Comparison of ENCODE assay signal across 16 cellular contexts in the genomic region with DNA sequence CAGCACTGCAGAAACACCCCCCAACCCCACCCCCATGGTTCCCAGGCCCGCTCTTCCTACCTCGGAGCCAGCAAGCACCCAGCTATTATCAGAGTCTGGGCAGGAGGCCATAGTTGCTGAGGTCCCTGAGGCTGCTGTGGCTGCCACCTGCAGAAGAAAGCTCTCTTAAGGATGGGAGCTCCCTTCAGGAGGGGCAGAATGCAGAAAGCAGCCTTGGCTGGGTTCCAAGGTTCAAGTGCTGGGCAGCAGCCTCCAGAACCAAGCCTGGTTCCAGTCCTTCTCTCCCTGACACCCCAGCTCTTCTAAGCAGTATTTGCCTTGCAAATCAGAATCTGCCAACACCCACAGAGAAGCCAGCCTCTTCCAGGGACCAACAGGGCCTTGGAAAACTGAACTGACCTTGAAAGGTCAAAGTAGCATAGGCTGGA. TPM values are rescaled to one million over a fixed set of nuclear protein-coding genes. Genes with fewer than 3 reads are reported as not detected.
DNase-seq lines count a peak whose midpoint lies in the region; ATAC-seq, FAIRE-seq and TF ChIP-seq lines count a peak whose summit lies in the region.
"Had no signal": no experiment of that assay in that cellular context is flagged by ENCODE, and none has a peak within 500 bp of the region (broad histone marks: within the 10 kb centered on the region; RNA-seq: fewer than 3 reads in every experiment).

No MANE protein-coding gene starts in this region.

- CTCF ChIA-PET in CD8-positive, alpha-beta memory T cell (lab: Charles Lee), result interaction anchor here (1.5 to 5.9 kb wide), 4 partner anchors 8 to 64 kb away, joined by 4 to 65 read pairs (median 12); a partner anchor contains a TSS
- CTCF ChIA-PET in GM12878 (lab: Yijun Ruan, JAX) (interaction anchor here (1.0 to 3.0 kb wide), 10 partner anchors 12 to 285 kb away, joined by 3 to 17 read pairs (median 4); a partner anchor contains a TSS), PC-9 (lab: Charles Lee) (interaction anchor here (0.6 kb wide), 1 partner anchor 266 kb away, joined by 3 read pairs; no protein-coding TSS in a partner anchor)

- H3K4me3 ChIP-seq in CD8-positive, alpha-beta memory T cell (ENCODE audit: low read length), result peak overlapping the region; percentile 85
- H3K4me3 ChIP-seq in Loucy (ENCODE audit: low read length, poor library complexity, severe bottlenecking) (peak overlapping the region; percentile 86), GM12878 (no peak overlapping the region), PC-9 (no peak overlapping the region)
- H3K4me3 ChIP-seq: ovary had no signal

- H3K27ac Mint-ChIP-seq in CD8-positive, alpha-beta memory T cell, result peak overlapping the region; percentile 99 to 100 (median 100)
- peak overlapping the region in 1 of 3 experiments; percentile 98 for H3K27ac Mint-ChIP-seq in nephron

- ATAC-seq in GM12878 (no peak), GM18520 (IDR thresholded peaks at IDR 0.05; ENCODE audit: unreplicated experiment) (no peak)
- ATAC-seq: foreskin keratinocyte, left colon, Panc1 had no signal

- no peaks in the 10 kb centered on the region for H3K9me3 ChIP-seq in CD8-positive, alpha-beta memory T cell (ENCODE audit: low read length)
- H3K9me3 ChIP-seq in Loucy (ENCODE audit: insufficient read depth, low read depth, low read length), result no peaks in the 10 kb centered on the region
- no peaks in the 10 kb centered on the region for H3K9me3 ChIP-seq in GM12878 (replicated peaks; ENCODE audit: control insufficient read depth, insufficient read depth, low read length)
- H3K9me3 ChIP-seq in PC-9 (ENCODE audit: insufficient read depth, low read depth), result no peaks in the 10 kb centered on the region
- H3K9me3 ChIP-seq: ovary had no signal

- no peak for TF ChIP-seq EP300 in GM12878 (IDR thresholded peaks at IDR 0.05; ENCODE audit: borderline replicate concordance in 1 of 2, control insufficient read depth in 1 of 2, low read depth in 2 of 2, low read length in 2 of 2)

- RAD21 ChIA-PET in GM12878 (lab: Charles Lee; ENCODE audit: unreplicated experiment), result interaction anchor here (0.9 to 1.4 kb wide), 3 partner anchors 17 to 75 kb away, joined by 3 to 4 read pairs (median 4); a partner anchor contains a TSS

- H3K9ac ChIP-seq in Loucy (ENCODE audit: low read depth, low read length, poor library complexity, severe bottlenecking) (peak overlapping the region; percentile 84), GM12878 (ENCODE audit: control insufficient read depth, insufficient read depth, low read length) (no peak overlapping the region)

- peaks cover 63 to 88% (median 86%) of the 10 kb centered on the region in 3 donors for H3K4me1 Mint-ChIP-seq in CD8-positive, alpha-beta memory T cell
- H3K4me1 Mint-ChIP-seq in nephron, result peaks cover 66% of the 10 kb centered on the region

- 100% methylated on average over 2 of the region's 2 CpGs for WGBS in GM12878 (ENCODE audit: insufficient coverage, insufficient replicate concordance, low lambda C conversion rate, missing lambda C conversion rate)

- peaks cover 3 to 80% (median 11%) of the 10 kb centered on the region in 3 donors for H3K36me3 Mint-ChIP-seq in CD8-positive, alpha-beta memory T cell
- H3K36me3 Mint-ChIP-seq in nephron (ENCODE audit: low read depth), result peaks cover 17% of the 10 kb centered on the region

- peaks cover 78% of the 10 kb centered on the region for H3K79me2 ChIP-seq in Loucy (ENCODE audit: insufficient read depth, low read length)
- H3K79me2 ChIP-seq in GM12878 (ENCODE audit: control insufficient read depth, insufficient read depth, low read length), result peaks cover 5% of the 10 kb centered on the region
- no peaks in the 10 kb centered on the region for H3K79me2 ChIP-seq in PC-9 (ENCODE audit: low read depth)

- intact Hi-C loops in GM12878 (cut with micrococcal nuclease; ENCODE audit: unreplicated experiment), result no loop called here
- intact Hi-C loops in PC-9 (cut with micrococcal nuclease; ENCODE audit: unreplicated experiment), result no loop called here

- H3K36me3 ChIP-seq in CD8-positive, alpha-beta memory T cell (ENCODE audit: insufficient read depth, low read length), result peaks cover 20% of the 10 kb centered on the region
- H3K36me3 ChIP-seq in Loucy (ENCODE audit: insufficient read depth, low read length) (peaks cover 13% of the 10 kb centered on the region; the same call in 1 of the 2 replicates), GM12878 (ENCODE audit: control insufficient read depth in 2 of 2, insufficient read depth in 2 of 2, low read length in 1 of 2) (peaks cover under 1 to 3% of the 10 kb centered on the region in 2 experiments; a peak in 1 of 4 replicates), PC-9 (ENCODE audit: low read depth) (no peaks in the 10 kb centered on the region)
- H3K36me3 ChIP-seq: ovary had no signal

- SMC1A ChIA-PET in GM12878 (lab: Charles Lee; ENCODE audit: uncharacterized antibody, unreplicated experiment), result interaction anchor here (0.8 to 1.3 kb wide), 4 partner anchors 8 to 394 kb away, joined by 3 to 4 read pairs (median 3); no protein-coding TSS in a partner anchor

- TF ChIP-seq CTCF in Loucy (conservative IDR thresholded peaks at IDR 0.05; ENCODE audit: low read length) (no peak), GM12878 (IDR thresholded peaks at IDR 0.05 in 2 of 3, conservative IDR thresholded peaks at IDR 0.05 in 1 of 3; ENCODE audit: control insufficient read depth in 2 of 3, extremely low read depth in 1 of 3, insufficient read depth in 1 of 3, low read depth in 3 of 3, low read length in 3 of 3) (no peak), nephron (IDR thresholded peaks at IDR 0.05; ENCODE audit: unreplicated experiment in 3 of 3) (no peak), PC-9 (conservative IDR thresholded peaks at IDR 0.05) (no peak)

- peak overlapping the region; percentile 95 to 99 (median 97) for H3K4me3 Mint-ChIP-seq in CD8-positive, alpha-beta memory T cell
- peak overlapping the region in 2 of 3 experiments; percentile 90 to 91 for H3K4me3 Mint-ChIP-seq in nephron

- peaks cover 0 to 10% of the 10 kb centered on the region in 2 donors for H3K27me3 Mint-ChIP-seq in CD8-positive, alpha-beta memory T cell
- H3K27me3 Mint-ChIP-seq in nephron (ENCODE audit: low read depth), result no peaks in the 10 kb centered on the region

- in situ Hi-C loops in GM12878 (cut with MboI), result no loop called here

- H3F3A ChIP-seq in Loucy (ENCODE audit: low read depth) (peaks cover 10% of the 10 kb centered on the region; the same call in 1 of the 2 replicates), PC-9 (ENCODE audit: insufficient read depth, low read depth) (peaks cover 16% of the 10 kb centered on the region)

- peak overlapping the region; percentile 86 for H3K4me2 ChIP-seq in Loucy (ENCODE audit: low read depth, low read length, poor library complexity, severe bottlenecking)
- H3K4me2 ChIP-seq in GM12878 (ENCODE audit: control insufficient read depth, insufficient read depth), result peak overlapping the region; percentile 11
- no peak overlapping the region for H3K4me2 ChIP-seq in PC-9

- peaks cover 68% of the 10 kb centered on the region for H3K4me1 ChIP-seq in CD8-positive, alpha-beta memory T cell (ENCODE audit: insufficient read depth, low read length)
- H3K4me1 ChIP-seq in Loucy (ENCODE audit: insufficient read depth, low read length, poor library complexity, severe bottlenecking), result peaks cover 68% of the 10 kb centered on the region
- peaks cover 42% of the 10 kb centered on the region for H3K4me1 ChIP-seq in GM12878 (ENCODE audit: control insufficient read depth, insufficient read depth, low read length)
- peaks cover 8% of the 10 kb centered on the region; the same call in 1 of the 2 replicates for H3K4me1 ChIP-seq in PC-9 (replicated peaks; ENCODE audit: insufficient read depth)
- H3K4me1 ChIP-seq: foreskin keratinocyte had no signal

- FAIRE-seq in GM12878 (lab: Jason Lieb, UNC), result no peak
- FAIRE-seq: GM12892 had no signal

- DNase-seq in CD8-positive, alpha-beta memory T cell, result no peak
- no peak for DNase-seq in GM12878 (ENCODE audit: low read depth, low spot score)
- no peak for DNase-seq in PC-9
- no peak for DNase-seq in amniotic stem cell (lab: John Stamatoyannopoulos, UW)
- no peak for DNase-seq in EL
- DNase-seq: cortex of kidney; foreskin keratinocyte; left colon; NCI-H2171 treated with DMSO at 0.1 percent for 48 hours; stimulated activated CD4-positive, alpha-beta T cell treated with anti-CD3 and anti-CD28 coated beads, Interleukin-2, amount 100 ng/mL, for 48 hours had no signal

- H4K20me1 ChIP-seq in Loucy (ENCODE audit: insufficient read depth, low read length, poor library complexity, severe bottlenecking) (peaks cover 14% of the 10 kb centered on the region), GM12878 (ENCODE audit: control insufficient read depth, insufficient read depth) (no peaks in the 10 kb centered on the region), PC-9 (ENCODE audit: insufficient read depth) (no peaks in the 10 kb centered on the region)

- TF ChIP-seq RAD21 in GM12878 (IDR thresholded peaks at IDR 0.05; ENCODE audit: insufficient read depth, low read depth, low read length), result no peak

- no peak overlapping the region for H2AFZ ChIP-seq in Loucy (ENCODE audit: low read length)
- H2AFZ ChIP-seq in GM12878 (ENCODE audit: control insufficient read depth, low read depth, low read length), result no peak overlapping the region
- H2AFZ ChIP-seq in PC-9, result no peak overlapping the region

- BruUV-seq in GM12878 (replicated peaks; lab: Mats Ljungman, UMichigan), result no TSS peak
- no TSS peak for BruUV-seq in PC-9 (replicated peaks; lab: Mats Ljungman, UMichigan)

- TF ChIP-seq POLR2A in GM12878 (IDR thresholded peaks at IDR 0.05; ENCODE audit: low read depth, low read length), result no peak

- POLR2A ChIA-PET in CD8-positive, alpha-beta memory T cell (lab: Charles Lee), result interaction anchor here (3.6 to 3.8 kb wide), 2 partner anchors 13 to 16 kb away, joined by 15 to 45 read pairs; a partner anchor contains a TSS
- POLR2A ChIA-PET in GM12878 (lab: Charles Lee), result interaction anchor here (1.4 to 12.3 kb wide), 4 partner anchors 11 to 46 kb away, joined by 4 to 140 read pairs (median 12); a partner anchor contains a TSS
- POLR2A ChIA-PET in PC-9 (lab: Charles Lee; ENCODE audit: unreplicated experiment), result no interaction called here

- no peaks in the 10 kb centered on the region for H3K9me3 Mint-ChIP-seq in CD8-positive, alpha-beta memory T cell
- H3K9me3 Mint-ChIP-seq in nephron, result no peaks in the 10 kb centered on the region

- no peaks in the 10 kb centered on the region for H3K9me2 ChIP-seq in Loucy (replicated peaks; ENCODE audit: low read depth, low read length)
- no peaks in the 10 kb centered on the region for H3K9me2 ChIP-seq in PC-9 (ENCODE audit: insufficient read depth)

- peak overlapping the region; percentile 100 for H3K27ac ChIP-seq in CD8-positive, alpha-beta memory T cell (ENCODE audit: low read depth, low read length)
- H3K27ac ChIP-seq in GM12878 (ENCODE audit: control insufficient read depth, insufficient read depth) (peak overlapping the region; percentile 22), PC-9 (no peak overlapping the region)
- H3K27ac ChIP-seq: foreskin keratinocyte had no signal

- no peaks in the 10 kb centered on the region for H3K27me3 ChIP-seq in CD8-positive, alpha-beta memory T cell (ENCODE audit: insufficient read depth, low read length, poor library complexity, severe bottlenecking)
- H3K27me3 ChIP-seq in Loucy (ENCODE audit: insufficient read depth, low read length, poor library complexity, severe bottlenecking) (no peaks in the 10 kb centered on the region), GM12878 (replicated peaks in 1 of 2; ENCODE audit: control insufficient read depth in 2 of 2, insufficient read depth in 2 of 2, low read length in 1 of 2) (no peaks in the 10 kb centered on the region), PC-9 (ENCODE audit: insufficient read depth, low read depth) (no peaks in the 10 kb centered on the region)
- H3K27me3 ChIP-seq: foreskin keratinocyte, ovary had no signal

RNA-seq across cellular contexts. Expression of a gene that starts 2.3 kb away (rescaled TPM):
- total RNA-seq in CD8-positive, alpha-beta memory T cell, result 10 to 100 TPM; 35.9 to 36.1 TPM
- polyA plus RNA-seq in CD8-positive, alpha-beta memory T cell, result 295 TPM
- 33.0 and 36.9 TPM in 2 replicates for total RNA-seq in GM12878 (2013; cell fraction: nucleolus; rRNA removed)
- 25.6 and 26.8 TPM in 2 replicates for total RNA-seq in GM12878 (2014; rRNA removed)
- total RNA-seq in GM12878 (2014; rRNA removed; fragmentation: Illumina TruSeq; extraction: Trizol), result 14.3 and 15.6 TPM in 2 replicates
- 21.1 and 24.6 TPM in 2 replicates for total RNA-seq in GM12878 (2021)
- polyA plus RNA-seq in GM12878 (2011; ENCODE audit: low read depth), result 23.3 TPM
- polyA plus RNA-seq in GM12878 (2011; rRNA removed), result 15.0 and 20.9 TPM in 2 replicates
- polyA plus RNA-seq in GM12878 (2011; cell fraction: cytosol; rRNA removed), result 23.1 and 26.3 TPM in 2 replicates
- polyA plus RNA-seq in GM12878 (2011; cell fraction: nucleus; rRNA removed), result 37.4 and 41.6 TPM in 2 replicates
- polyA plus RNA-seq in GM12878 (2012), result 36.8 and 37.1 TPM in 2 replicates
- 8.0 and 15.2 TPM in 2 replicates for polyA plus RNA-seq in GM12878 (2014; fragmentation: Illumina TruSeq; extraction: Trizol)
- 1 to 10 TPM in 1 of 2 experiments, under 1 TPM in 1; 0.63 to 2.0 TPM for polyA plus RNA-seq in GM12878 (2014; fragmentation: Nextera tagmentation; extraction: Ambion mirVana)
- 22.4 and 22.9 TPM in 2 replicates for polyA plus RNA-seq in GM12878 (2014; rRNA removed)
- polyA plus RNA-seq in GM12878 (2016; fragmentation: Nextera tagmentation; extraction: Ambion mirVana), result 10 to 100 TPM; 12.2 to 13.7 TPM
- 10.8 and 26.6 TPM in 2 replicates for polyA minus RNA-seq in GM12878 (2011; rRNA and poly(A)+ RNA removed)
- polyA minus RNA-seq in GM12878 (2011; cell fraction: cytosol; rRNA and poly(A)+ RNA removed), result 7.4 and 8.3 TPM in 2 replicates
- polyA minus RNA-seq in GM12878 (2011; cell fraction: nucleus; rRNA and poly(A)+ RNA removed), result 6.5 and 10.7 TPM in 2 replicates
- 36.3 and 40.2 TPM in 2 replicates for total RNA-seq in PC-9 (2021)

RNA-seq across cellular contexts. Expression of a gene that starts 8.0 kb away (rescaled TPM):
- 10 to 100 TPM; 34.2 to 35.3 TPM for total RNA-seq in CD8-positive, alpha-beta memory T cell
- polyA plus RNA-seq in CD8-positive, alpha-beta memory T cell, result 42.6 TPM
- total RNA-seq in GM12878 (2013; cell fraction: nucleolus; rRNA removed), result 21.0 and 21.3 TPM in 2 replicates
- total RNA-seq in GM12878 (2014; rRNA removed) (21.1 and 21.9 TPM in 2 replicates), GM12878 (2014; rRNA removed; fragmentation: Illumina TruSeq; extraction: Trizol) (12.4 and 12.9 TPM in 2 replicates), GM12878 (2021) (32.9 and 33.8 TPM in 2 replicates), PC-9 (2021) (30.0 and 33.2 TPM in 2 replicates)
- polyA plus RNA-seq in GM12878 (2011; ENCODE audit: low read depth), result 9.9 TPM
- polyA plus RNA-seq in GM12878 (2011; rRNA removed) (14.4 and 22.8 TPM in 2 replicates), GM12878 (2014; fragmentation: Illumina TruSeq; extraction: Trizol) (19.8 and 24.2 TPM in 2 replicates), GM12878 (2014; fragmentation: Nextera tagmentation; extraction: Ambion mirVana) (1 to 10 TPM; 8.1 to 8.3 TPM), GM12878 (2014; rRNA removed) (27.8 and 30.0 TPM in 2 replicates), GM12878 (2016; fragmentation: Nextera tagmentation; extraction: Ambion mirVana) (10 to 100 TPM; 27.8 to 28.0 TPM)
- polyA plus RNA-seq in GM12878 (2011; cell fraction: cytosol; rRNA removed), result 27.4 and 28.7 TPM in 2 replicates
- polyA plus RNA-seq in GM12878 (2011; cell fraction: nucleus; rRNA removed), result 43.9 and 46.6 TPM in 2 replicates
- 17.7 and 19.5 TPM in 2 replicates for polyA plus RNA-seq in GM12878 (2012)
- polyA minus RNA-seq in GM12878 (2011; rRNA and poly(A)+ RNA removed), result 12.5 and 20.0 TPM in 2 replicates
- polyA minus RNA-seq in GM12878 (2011; cell fraction: cytosol; rRNA and poly(A)+ RNA removed), result 8.6 and 8.8 TPM in 2 replicates
- polyA minus RNA-seq in GM12878 (2011; cell fraction: nucleus; rRNA and poly(A)+ RNA removed), result 10.8 and 15.9 TPM in 2 replicates

RNA-seq across cellular contexts. Expression of a gene that starts 16.9 kb away (rescaled TPM):
- total RNA-seq in CD8-positive, alpha-beta memory T cell, result 10 to 100 TPM; 37.4 to 40.8 TPM
- 32.7 TPM for polyA plus RNA-seq in CD8-positive, alpha-beta memory T cell
- total RNA-seq in GM12878 (2013; cell fraction: nucleolus; rRNA removed), result 28.2 and 32.6 TPM in 2 replicates
- total RNA-seq in GM12878 (2014; rRNA removed), result 22.2 and 24.7 TPM in 2 replicates
- total RNA-seq in GM12878 (2014; rRNA removed; fragmentation: Illumina TruSeq; extraction: Trizol), result 15.1 and 16.7 TPM in 2 replicates
- total RNA-seq in GM12878 (2021), result 36.5 and 38.3 TPM in 2 replicates
- polyA plus RNA-seq in GM12878 (2011; ENCODE audit: low read depth), result 20.5 TPM
- polyA plus RNA-seq in GM12878 (2011; rRNA removed), result 25.8 and 49.3 TPM in 2 replicates
- polyA plus RNA-seq in GM12878 (2011; cell fraction: cytosol; rRNA removed), result 43.4 and 48.7 TPM in 2 replicates
- polyA plus RNA-seq in GM12878 (2011; cell fraction: nucleus; rRNA removed), result 89.2 and 106 TPM in 2 replicates
- 21.0 and 29.9 TPM in 2 replicates for polyA plus RNA-seq in GM12878 (2012)
- 47.3 and 67.3 TPM in 2 replicates for polyA plus RNA-seq in GM12878 (2014; fragmentation: Illumina TruSeq; extraction: Trizol)
- 1 to 10 TPM; 2.6 to 3.7 TPM for polyA plus RNA-seq in GM12878 (2014; fragmentation: Nextera tagmentation; extraction: Ambion mirVana)
- polyA plus RNA-seq in GM12878 (2014; rRNA removed), result 35.0 and 35.4 TPM in 2 replicates
- 10 to 100 TPM; 24.9 to 25.5 TPM for polyA plus RNA-seq in GM12878 (2016; fragmentation: Nextera tagmentation; extraction: Ambion mirVana)
- 35.0 and 41.1 TPM in 2 replicates for polyA minus RNA-seq in GM12878 (2011; rRNA and poly(A)+ RNA removed)
- polyA minus RNA-seq in GM12878 (2011; cell fraction: cytosol; rRNA and poly(A)+ RNA removed), result 13.8 and 21.9 TPM in 2 replicates
- polyA minus RNA-seq in GM12878 (2011; cell fraction: nucleus; rRNA and poly(A)+ RNA removed), result 14.7 and 25.1 TPM in 2 replicates
- 162 and 210 TPM in 2 replicates for total RNA-seq in PC-9 (2021)

RNA-seq across cellular contexts. Expression of a gene that starts 17.1 kb away (rescaled TPM):
- 10 to 100 TPM; 44.7 to 45.2 TPM for total RNA-seq in CD8-positive, alpha-beta memory T cell
- 55.5 TPM for polyA plus RNA-seq in CD8-positive, alpha-beta memory T cell
- total RNA-seq in GM12878 (2013; cell fraction: nucleolus; rRNA removed), result 6.7 and 8.9 TPM in 2 replicates
- 20.8 and 23.8 TPM in 2 replicates for total RNA-seq in GM12878 (2014; rRNA removed)
- total RNA-seq in GM12878 (2014; rRNA removed; fragmentation: Illumina TruSeq; extraction: Trizol), result 33.2 and 33.3 TPM in 2 replicates
- total RNA-seq in GM12878 (2021), result 72.5 and 74.7 TPM in 2 replicates
- polyA plus RNA-seq in GM12878 (2011; ENCODE audit: low read depth), result 26.9 TPM
- polyA plus RNA-seq in GM12878 (2011; rRNA removed), result 42.8 and 65.7 TPM in 2 replicates
- 67.0 and 92.4 TPM in 2 replicates for polyA plus RNA-seq in GM12878 (2011; cell fraction: cytosol; rRNA removed)
- 28.9 and 37.2 TPM in 2 replicates for polyA plus RNA-seq in GM12878 (2011; cell fraction: nucleus; rRNA removed)
- polyA plus RNA-seq in GM12878 (2012), result 61.9 and 67.4 TPM in 2 replicates
- polyA plus RNA-seq in GM12878 (2014; fragmentation: Illumina TruSeq; extraction: Trizol), result 15.1 and 31.1 TPM in 2 replicates
- polyA plus RNA-seq in GM12878 (2014; fragmentation: Nextera tagmentation; extraction: Ambion mirVana), result 10 to 100 TPM in 1 of 2 experiments, 1 to 10 TPM in 1; 6.0 to 28.8 TPM
- polyA plus RNA-seq in GM12878 (2014; rRNA removed), result 90.4 and 94.3 TPM in 2 replicates
- polyA plus RNA-seq in GM12878 (2016; fragmentation: Nextera tagmentation; extraction: Ambion mirVana), result 100 to 1,000 TPM; 118 to 121 TPM
- 18.7 and 34.0 TPM in 2 replicates for polyA minus RNA-seq in GM12878 (2011; rRNA and poly(A)+ RNA removed)
- 16.2 and 16.8 TPM in 2 replicates for polyA minus RNA-seq in GM12878 (2011; cell fraction: cytosol; rRNA and poly(A)+ RNA removed)
- 7.4 and 13.5 TPM in 2 replicates for polyA minus RNA-seq in GM12878 (2011; cell fraction: nucleus; rRNA and poly(A)+ RNA removed)
- total RNA-seq in PC-9 (2021), result 27.1 and 38.2 TPM in 2 replicates

RNA-seq across cellular contexts. Expression of a gene that starts 20.9 kb away (rescaled TPM):
- 100 to 1,000 TPM; 125 to 126 TPM for total RNA-seq in CD8-positive, alpha-beta memory T cell
- polyA plus RNA-seq in CD8-positive, alpha-beta memory T cell, result 46.8 TPM
- 19.6 and 23.8 TPM in 2 replicates for total RNA-seq in GM12878 (2013; cell fraction: nucleolus; rRNA removed)
- 176 and 192 TPM in 2 replicates for total RNA-seq in GM12878 (2014; rRNA removed)
- 168 and 170 TPM in 2 replicates for total RNA-seq in GM12878 (2014; rRNA removed; fragmentation: Illumina TruSeq; extraction: Trizol)
- 125 and 134 TPM in 2 replicates for total RNA-seq in GM12878 (2021)
- polyA plus RNA-seq in GM12878 (2011; ENCODE audit: low read depth), result 366 TPM
- 534 and 543 TPM in 2 replicates for polyA plus RNA-seq in GM12878 (2011; rRNA removed)
- 498 and 551 TPM in 2 replicates for polyA plus RNA-seq in GM12878 (2011; cell fraction: cytosol; rRNA removed)
- 223 and 288 TPM in 2 replicates for polyA plus RNA-seq in GM12878 (2011; cell fraction: nucleus; rRNA removed)
- polyA plus RNA-seq in GM12878 (2012), result 190 and 203 TPM in 2 replicates
- 316 and 394 TPM in 2 replicates for polyA plus RNA-seq in GM12878 (2014; fragmentation: Illumina TruSeq; extraction: Trizol)
- polyA plus RNA-seq in GM12878 (2014; fragmentation: Nextera tagmentation; extraction: Ambion mirVana), result 100 to 1,000 TPM; 598 to 608 TPM
- polyA plus RNA-seq in GM12878 (2014; rRNA removed), result 214 and 229 TPM in 2 replicates
- 100 to 1,000 TPM; 411 to 419 TPM for polyA plus RNA-seq in GM12878 (2016; fragmentation: Nextera tagmentation; extraction: Ambion mirVana)
- polyA minus RNA-seq in GM12878 (2011; rRNA and poly(A)+ RNA removed), result 221 and 229 TPM in 2 replicates
- 41.8 and 54.5 TPM in 2 replicates for polyA minus RNA-seq in GM12878 (2011; cell fraction: cytosol; rRNA and poly(A)+ RNA removed)
- 32.4 and 34.0 TPM in 2 replicates for polyA minus RNA-seq in GM12878 (2011; cell fraction: nucleus; rRNA and poly(A)+ RNA removed)
- total RNA-seq in PC-9 (2021), result 236 and 300 TPM in 2 replicates

Comparison
In these comparisons a context has a peak if more than half of its experiments do, and no peak if none do; other contexts are left out.
1. H3K4me3 ChIP-seq: peak in CD8-positive, alpha-beta memory T cell (single experiment) and Loucy (single experiment); none in GM12878 (single experiment) and PC-9 (single experiment).